Comparison of ENCODE assay signal across 8 cellular contexts in the genomic region with DNA sequence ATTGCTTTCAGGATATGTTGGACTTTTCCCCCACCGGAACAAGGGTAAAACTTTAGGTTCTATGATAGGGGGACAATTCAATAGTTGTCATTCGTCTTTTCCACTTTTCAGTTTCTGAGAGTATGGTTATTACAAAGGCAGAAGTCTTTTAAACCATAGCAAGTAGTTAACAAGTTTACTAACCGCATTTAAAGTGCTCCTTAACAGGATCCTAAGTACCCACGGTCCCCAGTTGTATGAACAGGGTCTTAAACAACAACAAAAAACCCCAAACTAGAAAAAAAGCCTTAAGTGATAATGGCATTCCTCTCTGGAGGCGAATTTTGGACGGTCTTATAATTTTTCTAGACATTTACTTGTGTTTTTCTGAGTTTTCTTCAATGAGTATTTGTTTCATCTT. TPM values are rescaled to one million over a fixed set of nuclear protein-coding genes. Genes with fewer than 3 reads are reported as not detected.
DNase-seq lines count a peak whose midpoint lies in the region; ATAC-seq and TF ChIP-seq lines count a peak whose summit lies in the region.

No MANE protein-coding gene starts in this region.

- no peaks in the 10 kb centered on the region for H3K79me1 ChIP-seq in mesendoderm (ENCODE audit: low read length)

- no peak for TF ChIP-seq POLR2A in body of pancreas (IDR thresholded peaks at IDR 0.05)

- peak overlapping the region in 6 of 10 donors; percentile 9 to 88 (median 76) for H3K27ac ChIP-seq in heart right ventricle
- peak overlapping the region; percentile 80 to 89 (median 82) for H3K27ac ChIP-seq in body of pancreas
- H3K27ac ChIP-seq in mesendoderm (ENCODE audit: low read depth, low read length): no peak overlapping the region
- H3K27ac ChIP-seq in aorta (ENCODE audit: low read depth in 1 of 2, low read length in 2 of 2): no peak overlapping the region

- no peak overlapping the region for H3K23ac ChIP-seq in mesendoderm (ENCODE audit: low read length)

- WGBS in heart right ventricle, 2 donors: 20 to 23% methylated on average over 6 of the region's 6 CpGs
- 3 to 5% methylated on average over 6 of the region's 6 CpGs for WGBS in body of pancreas, 2 donors
- WGBS in mesendoderm (ENCODE audit: extremely low coverage, insufficient coverage, low lambda C conversion rate): no CpG with 5 or more reads among the region's 6 CpGs
- 5 to 8% methylated on average over 6 of the region's 6 CpGs for WGBS in aorta, 2 donors

- H4K8ac ChIP-seq in mesendoderm (ENCODE audit: low read depth, low read length): no peak overlapping the region

- H3K56ac ChIP-seq in mesendoderm (ENCODE audit: low read length): peak overlapping the region; percentile 87

- H3K4me3 ChIP-seq in heart right ventricle: peak overlapping the region; percentile 65 to 91 (median 76)
- H3K4me3 ChIP-seq in body of pancreas: peak overlapping the region; percentile 71 to 75
- no peak overlapping the region for H3K4me3 ChIP-seq in mesendoderm (ENCODE audit: low read length)
- H3K4me3 ChIP-seq in aorta (ENCODE audit: low read length in 2 of 2): peak overlapping the region; percentile 81 to 83

- DNase-seq in heart right ventricle (no peak), left cardiac atrium (no peak), body of pancreas (no peak), mesendoderm (peak; percentile 8), aorta (no peak), A172 (ENCODE audit: low spot score) (no peak), RKO (ENCODE audit: low spot score) (no peak)

- no peak overlapping the region for H2AK5ac ChIP-seq in mesendoderm (ENCODE audit: low read length)

- H3K9ac ChIP-seq in mesendoderm (ENCODE audit: low read length): peak overlapping the region; percentile 70

- no peak overlapping the region for H3K18ac ChIP-seq in mesendoderm (ENCODE audit: low read length)

- no peak overlapping the region for H3K4ac ChIP-seq in mesendoderm (ENCODE audit: low read depth, low read length)

- H3K36me3 ChIP-seq in heart right ventricle (peaks cover 0 to 21% (median 0%) of the 10 kb centered on the region in 9 donors), body of pancreas (replicated peaks in 1 of 2; ENCODE audit: insufficient read depth in 1 of 2, low read depth in 2 of 2) (peaks cover 0 to 2% of the 10 kb centered on the region in 2 donors), mesendoderm (ENCODE audit: control insufficient read depth, insufficient read depth, low read length) (no peaks in the 10 kb centered on the region), aorta (ENCODE audit: control insufficient read depth in 1 of 2, insufficient read depth in 2 of 2, low read length in 1 of 2) (no peaks in the 10 kb centered on the region)

- peak overlapping the region; percentile 25 for H3K4me2 ChIP-seq in mesendoderm (ENCODE audit: low read length)

- no peaks in the 10 kb centered on the region for H3K27me3 ChIP-seq in heart right ventricle
- H3K27me3 ChIP-seq in body of pancreas: no peaks in the 10 kb centered on the region
- no peaks in the 10 kb centered on the region for H3K27me3 ChIP-seq in mesendoderm (ENCODE audit: insufficient read depth, low read length, poor library complexity)
- H3K27me3 ChIP-seq in aorta (ENCODE audit: control insufficient read depth in 1 of 2, insufficient read depth in 2 of 2, low read length in 1 of 2): no peaks in the 10 kb centered on the region

- no peaks in the 10 kb centered on the region for H3K9me3 ChIP-seq in heart right ventricle
- no peaks in the 10 kb centered on the region for H3K9me3 ChIP-seq in body of pancreas
- H3K9me3 ChIP-seq in aorta (ENCODE audit: control insufficient read depth, low read length): no peaks in the 10 kb centered on the region

- H3K4me1 ChIP-seq in heart right ventricle (peaks cover 0 to 58% (median 20%) of the 10 kb centered on the region in 9 donors), body of pancreas (peaks cover 52% of the 10 kb centered on the region), mesendoderm (ENCODE audit: control insufficient read depth, low read depth, low read length) (no peaks in the 10 kb centered on the region), aorta (ENCODE audit: control insufficient read depth in 1 of 2, insufficient read depth in 2 of 2, low read length in 2 of 2) (peaks cover 0 to 13% of the 10 kb centered on the region in 2 donors)

- H3K79me2 ChIP-seq in mesendoderm (ENCODE audit: control insufficient read depth, insufficient read depth, low read length): no peaks in the 10 kb centered on the region

- TF ChIP-seq CTCF in heart right ventricle (IDR thresholded peaks at IDR 0.05): no peak
- no peak for TF ChIP-seq CTCF in body of pancreas (IDR thresholded peaks at IDR 0.05)

- ATAC-seq in heart right ventricle (no peak), left cardiac atrium (no peak), body of pancreas (no peak), aorta (ENCODE audit: low FRiP score) (no peak), GM21528 (IDR thresholded peaks at IDR 0.05; ENCODE audit: low FRiP score, unreplicated experiment) (no peak)

- no peak overlapping the region for H2BK120ac ChIP-seq in mesendoderm (ENCODE audit: low read depth, low read length)

- H2BK15ac ChIP-seq in mesendoderm (replicated peaks; ENCODE audit: low read depth): no peak overlapping the region

- intact Hi-C loops in heart right ventricle (cut with DNase I) (loop anchor here in 6 of 10 donors (5.0 to 10.0 kb wide), 7 partner anchors 127 to 297 kb away; a partner anchor contains a TSS), left cardiac atrium (cut with DNase I) (loop anchor here in 1 of 2 donors (10.0 kb wide), 2 partner anchors 127 to 277 kb away; a partner anchor contains a TSS), body of pancreas (cut with DNase I) (no loop called here), aorta (cut with DNase I) (loop anchor here in 1 of 2 donors (10.0 kb wide), 1 partner anchor 127 kb away; a partner anchor contains a TSS)

- H2BK5ac ChIP-seq in mesendoderm (ENCODE audit: low read length): no peak overlapping the region

- no peak overlapping the region for H4K5ac ChIP-seq in mesendoderm (ENCODE audit: low read length)

RNA-seq across cellular contexts. Expression of a gene that starts 0.8 kb away (rescaled TPM):
- total RNA-seq in heart right ventricle (10 to 100 TPM; 15.4 to 29.5 (median 21.0) TPM), left cardiac atrium (10 to 100 TPM; 20.9 to 30.3 TPM), body of pancreas (10 to 100 TPM; 33.2 to 51.1 TPM), aorta (10 to 100 TPM; 38.3 to 38.5 TPM)
- polyA plus RNA-seq in heart right ventricle (10 to 100 TPM in 1 of 2 donors, 1 to 10 TPM in 1; 5.9 to 19.8 TPM), aorta (10 to 100 TPM; 48.5 to 53.0 TPM)
- 20.5 TPM for polyA plus RNA-seq in mesendoderm (2013, experiment 1 of 2)
- polyA plus RNA-seq in mesendoderm (2013, experiment 2 of 2): 20.3 TPM
- total RNA-seq in A172 (2014; rRNA removed; shearing (Covaris generic)): 61.0 and 70.2 TPM in 2 replicates

Comparison
In these comparisons a context has a peak if more than half of its experiments do, and no peak if none do; other contexts are left out.
1. H3K27ac ChIP-seq: peak in heart right ventricle (6 of 10) and body of pancreas (4 of 4); none in mesendoderm (single experiment) and aorta (0 of 2).